In the genomic region with DNA sequence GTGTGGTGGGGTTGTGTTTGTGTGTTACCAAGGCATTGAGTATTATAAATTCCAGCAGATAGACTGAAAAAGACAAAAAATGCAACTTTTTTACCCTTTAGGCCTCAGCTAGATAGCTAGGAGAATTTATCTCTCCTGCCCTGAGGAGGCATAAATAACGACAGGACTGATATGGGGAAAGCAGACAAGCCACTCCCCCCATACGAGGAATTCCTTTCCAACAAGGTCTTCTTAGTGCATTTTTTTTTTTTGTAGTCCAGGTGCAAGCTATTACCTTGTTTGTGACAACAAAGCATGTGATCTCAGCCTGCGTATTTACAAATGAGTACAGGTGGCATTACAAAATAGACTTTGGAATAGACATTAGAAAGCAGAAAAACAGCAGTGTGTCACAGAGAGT, we compare ENCODE assay signal across 16 cellular contexts.
"Had no signal": no experiment of that assay in that cellular context is flagged by ENCODE, and none has a peak within 500 bp of the region (broad histone marks: within the 10 kb centered on the region; RNA-seq: fewer than 3 reads in every experiment).

No MANE protein-coding gene starts in this region.

- FAIRE-seq: endometrium had no signal

- H3K9me3 ChIP-seq: breast epithelium, prostate gland, right lobe of liver, suprapubic skin, uterus had no signal

- H3K36me3 ChIP-seq: breast epithelium, prostate gland, right lobe of liver, spleen, suprapubic skin, uterus had no signal

- H3K4me3 ChIP-seq: breast epithelium, prostate gland, right lobe of liver, spleen, suprapubic skin, uterus had no signal

- H3K27me3 ChIP-seq: breast epithelium, right lobe of liver, spleen, suprapubic skin, uterus had no signal

- H3K27ac ChIP-seq: breast epithelium, prostate gland, right lobe of liver, spleen, suprapubic skin, uterus, VCaP had no signal

- DNase-seq: activated CD4-positive, alpha-beta memory T cell treated with anti-CD3 and anti-CD28 coated beads for 36 hours; activated gamma-delta T cell; activated T-cell treated with anti-CD3 and anti-CD28 coated beads, Interleukin-2, amount 50 U/mL, for 4 hours; mammary epithelial cell; occipital lobe; right lobe of liver; spleen; stimulated activated CD4-positive, alpha-beta T cell treated with anti-CD3 and anti-CD28 coated beads, Interleukin-2, amount 100 ng/mL, for 24 hours; stimulated activated naive CD8-positive, alpha-beta T cell treated with anti-CD3 and anti-CD28 coated beads, Interleukin-15, Interleukin-2, amounts not matched to agents 100 U/mL and 50 U/mL, for 24 hours; T1000; uterus had no signal

- H3K4me1 ChIP-seq: breast epithelium, prostate gland, right lobe of liver, spleen, suprapubic skin, uterus had no signal
